Comparison of ENCODE assay signal across 1 cellular context in the genomic region with DNA sequence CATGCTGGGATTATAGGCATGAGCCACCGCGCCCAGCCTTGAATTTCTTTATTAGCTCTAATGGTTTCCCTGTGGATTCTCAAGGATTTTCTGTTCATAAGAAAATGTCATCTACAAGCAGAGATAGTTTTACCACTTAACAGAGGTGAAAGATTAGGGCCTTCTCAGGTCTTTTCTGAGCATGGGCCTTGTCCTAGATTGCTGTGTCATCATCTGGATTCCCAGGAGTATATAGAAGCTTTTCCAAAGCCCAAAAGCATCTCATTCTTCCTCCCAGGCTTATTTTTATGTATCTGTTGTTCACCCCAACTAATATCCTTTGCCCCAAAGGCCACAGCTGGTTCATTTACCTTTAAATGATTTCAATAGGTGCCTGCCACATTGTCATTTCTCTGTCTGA.
TF ChIP-seq lines count a peak whose summit lies in the region.

No MANE protein-coding gene starts in this region.

TF ChIP-seq in K562, 482 proteins besides CTCF, POLR2A, EP300 and RAD21 (continued from another document):
- TF ChIP-seq REST (CRISPR knock-in tag; IDR thresholded peaks at IDR 0.05; ENCODE audit: low read depth): no peak
- no peak for TF ChIP-seq HEY1 (CRISPR knock-in tag; IDR thresholded peaks at IDR 0.05; ENCODE audit: borderline replicate concordance)
- TF ChIP-seq MAFF (IDR thresholded peaks at IDR 0.05; ENCODE audit: low read length): peak; percentile 40; the same call in 1 of the 2 replicates
- TF ChIP-seq FOXO4 (CRISPR knock-in tag; IDR thresholded peaks at IDR 0.05): no peak
- TF ChIP-seq, protein P1, sequence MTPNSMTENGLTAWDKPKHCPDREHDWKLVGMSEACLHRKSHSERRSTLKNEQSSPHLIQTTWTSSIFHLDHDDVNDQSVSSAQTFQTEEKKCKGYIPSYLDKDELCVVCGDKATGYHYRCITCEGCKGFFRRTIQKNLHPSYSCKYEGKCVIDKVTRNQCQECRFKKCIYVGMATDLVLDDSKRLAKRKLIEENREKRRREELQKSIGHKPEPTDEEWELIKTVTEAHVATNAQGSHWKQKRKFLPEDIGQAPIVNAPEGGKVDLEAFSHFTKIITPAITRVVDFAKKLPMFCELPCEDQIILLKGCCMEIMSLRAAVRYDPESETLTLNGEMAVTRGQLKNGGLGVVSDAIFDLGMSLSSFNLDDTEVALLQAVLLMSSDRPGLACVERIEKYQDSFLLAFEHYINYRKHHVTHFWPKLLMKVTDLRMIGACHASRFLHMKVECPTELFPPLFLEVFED (CRISPR knock-in tag; conservative IDR thresholded peaks at IDR 0.05): no peak
- TF ChIP-seq PURB (CRISPR knock-in tag; IDR thresholded peaks at IDR 0.05; ENCODE audit: low read depth): no peak
- TF ChIP-seq ZNF316 (IDR thresholded peaks at IDR 0.05): peak; percentile 66
- TF ChIP-seq ZNF133 (CRISPR knock-in tag; IDR thresholded peaks at IDR 0.05): no peak
- TF ChIP-seq, protein P2, sequence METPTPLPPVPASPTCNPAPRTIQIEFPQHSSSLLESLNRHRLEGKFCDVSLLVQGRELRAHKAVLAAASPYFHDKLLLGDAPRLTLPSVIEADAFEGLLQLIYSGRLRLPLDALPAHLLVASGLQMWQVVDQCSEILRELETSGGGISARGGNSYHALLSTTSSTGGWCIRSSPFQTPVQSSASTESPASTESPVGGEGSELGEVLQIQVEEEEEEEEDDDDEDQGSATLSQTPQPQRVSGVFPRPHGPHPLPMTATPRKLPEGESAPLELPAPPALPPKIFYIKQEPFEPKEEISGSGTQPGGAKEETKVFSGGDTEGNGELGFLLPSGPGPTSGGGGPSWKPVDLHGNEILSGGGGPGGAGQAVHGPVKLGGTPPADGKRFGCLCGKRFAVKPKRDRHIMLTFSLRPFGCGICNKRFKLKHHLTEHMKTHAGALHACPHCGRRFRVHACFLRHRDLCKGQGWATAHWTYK (CRISPR knock-in tag; IDR thresholded peaks at IDR 0.05): no peak
- TF ChIP-seq NFE2L1 (tag; IDR thresholded peaks at IDR 0.05; ENCODE audit: borderline replicate concordance, low read depth): no peak
- no peak for TF ChIP-seq TAF9B (IDR thresholded peaks at IDR 0.05; ENCODE audit: partially characterized antibody)
- TF ChIP-seq ZNF318 (IDR thresholded peaks at IDR 0.05; ENCODE audit: borderline replicate concordance in 1 of 2, low read depth in 1 of 2): no peak
- TF ChIP-seq DIDO1 (tag; IDR thresholded peaks at IDR 0.05; ENCODE audit: low read depth): no peak
- peak; percentile 71 for TF ChIP-seq C11orf30 (IDR thresholded peaks at IDR 0.05; ENCODE audit: low read depth)
- TF ChIP-seq SMC3 (conservative IDR thresholded peaks at IDR 0.05; ENCODE audit: insufficient read depth, low read depth, low read length): no peak
- TF ChIP-seq NFE2 (IDR thresholded peaks at IDR 0.05; ENCODE audit: low read depth): peak; percentile 54
- no peak for TF ChIP-seq TGIF2 (CRISPR knock-in tag; IDR thresholded peaks at IDR 0.05)
- TF ChIP-seq ZFPM2 (CRISPR knock-in tag; IDR thresholded peaks at IDR 0.05): no peak
- TF ChIP-seq, protein P3, sequence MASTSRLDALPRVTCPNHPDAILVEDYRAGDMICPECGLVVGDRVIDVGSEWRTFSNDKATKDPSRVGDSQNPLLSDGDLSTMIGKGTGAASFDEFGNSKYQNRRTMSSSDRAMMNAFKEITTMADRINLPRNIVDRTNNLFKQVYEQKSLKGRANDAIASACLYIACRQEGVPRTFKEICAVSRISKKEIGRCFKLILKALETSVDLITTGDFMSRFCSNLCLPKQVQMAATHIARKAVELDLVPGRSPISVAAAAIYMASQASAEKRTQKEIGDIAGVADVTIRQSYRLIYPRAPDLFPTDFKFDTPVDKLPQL (IDR thresholded peaks at IDR 0.05; ENCODE audit: extremely low read depth, insufficient read length): no peak
- TF ChIP-seq GABPA (tag; conservative IDR thresholded peaks at IDR 0.05; ENCODE audit: low read depth): no peak
- TF ChIP-seq, protein P4, sequence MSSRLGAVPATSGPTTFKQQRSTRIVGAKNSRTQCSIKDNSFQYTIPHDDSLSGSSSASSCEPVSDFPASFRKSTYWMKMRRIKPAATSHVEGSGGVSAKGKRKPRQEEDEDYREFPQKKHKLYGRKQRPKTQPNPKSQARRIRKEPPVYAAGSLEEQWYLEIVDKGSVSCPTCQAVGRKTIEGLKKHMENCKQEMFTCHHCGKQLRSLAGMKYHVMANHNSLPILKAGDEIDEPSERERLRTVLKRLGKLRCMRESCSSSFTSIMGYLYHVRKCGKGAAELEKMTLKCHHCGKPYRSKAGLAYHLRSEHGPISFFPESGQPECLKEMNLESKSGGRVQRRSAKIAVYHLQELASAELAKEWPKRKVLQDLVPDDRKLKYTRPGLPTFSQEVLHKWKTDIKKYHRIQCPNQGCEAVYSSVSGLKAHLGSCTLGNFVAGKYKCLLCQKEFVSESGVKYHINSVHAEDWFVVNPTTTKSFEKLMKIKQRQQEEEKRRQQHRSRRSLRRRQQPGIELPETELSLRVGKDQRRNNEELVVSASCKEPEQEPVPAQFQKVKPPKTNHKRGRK (tag; IDR thresholded peaks at IDR 0.05): no peak
- 0 out of 2 replicates have a peak, but pooled peaks have one; percentile 2 for TF ChIP-seq ZNF766 (CRISPR knock-in tag; conservative IDR thresholded peaks at IDR 0.05)
- no peak for TF ChIP-seq SMARCE1 (IDR thresholded peaks at IDR 0.05)
TF ChIP-seq in K562: peak in this region for 6.
